29 cellular contexts compared by ENCODE assay signal in the genomic region with DNA sequence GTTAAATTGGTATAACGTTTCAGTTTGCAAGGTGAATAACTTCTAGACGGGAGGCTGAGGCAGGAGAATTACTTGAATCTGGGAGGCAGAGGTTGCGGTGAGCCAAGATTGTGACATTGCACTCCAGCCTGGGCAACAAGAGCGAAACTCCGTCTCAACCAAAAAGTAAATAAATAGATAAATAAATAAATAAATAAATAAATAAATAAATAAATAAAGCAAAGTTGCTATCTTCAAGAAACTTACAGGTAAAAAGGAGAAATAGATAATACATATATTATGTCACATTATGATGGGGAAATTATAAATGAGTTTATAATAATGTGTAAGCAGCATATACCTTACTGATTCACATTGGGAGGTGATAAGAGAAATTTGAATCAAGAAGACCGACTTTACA.
"Had no signal": no experiment of that assay in that cellular context is flagged by ENCODE, and none has a peak within 500 bp of the region (broad histone marks: within the 10 kb centered on the region; RNA-seq: fewer than 3 reads in every experiment).

No MANE protein-coding gene starts in this region.

- H3K9me3 Mint-ChIP-seq: endodermal cell had no signal

- H3K4me1 ChIP-seq: colonic mucosa, esophagus muscularis mucosa, esophagus squamous epithelium, foreskin keratinocyte, gastrocnemius medialis, gastroesophageal sphincter, heart left ventricle, heart right ventricle had no signal

- ATAC-seq: effector memory CD8-positive, alpha-beta T cell; esophagus mucosa; foreskin keratinocyte; gastrocnemius medialis; gastroesophageal sphincter; heart left ventricle; heart right ventricle had no signal

- H3K4me3 ChIP-seq: colonic mucosa, coronary artery, dorsolateral prefrontal cortex, esophagus muscularis mucosa, esophagus squamous epithelium, gastrocnemius medialis, gastroesophageal sphincter, heart left ventricle, heart right ventricle, hepatocyte had no signal

- H3K27ac ChIP-seq: colonic mucosa, coronary artery, dorsolateral prefrontal cortex, epithelial cell of prostate, esophagus muscularis mucosa, esophagus squamous epithelium, foreskin keratinocyte, gastrocnemius medialis, gastroesophageal sphincter, heart left ventricle, heart right ventricle, hepatocyte had no signal

- H2AFZ ChIP-seq: hepatocyte had no signal

- H3K27ac Mint-ChIP-seq: dendritic cell treated with granulocyte-macrophage colony-stimulating factor and Interleukin-4, amounts not matched to agents 40 ng/mL and 50 ng/mL, for 4 days; effector memory CD8-positive, alpha-beta T cell; endodermal cell had no signal

- H3K27me3 Mint-ChIP-seq: dendritic cell treated with granulocyte-macrophage colony-stimulating factor and Interleukin-4, amounts not matched to agents 40 ng/mL and 50 ng/mL, for 4 days; effector memory CD8-positive, alpha-beta T cell had no signal

- H3K79me2 ChIP-seq: hepatocyte had no signal

- H3K36me3 ChIP-seq: colonic mucosa, esophagus muscularis mucosa, esophagus squamous epithelium, gastrocnemius medialis, gastroesophageal sphincter, heart left ventricle, heart right ventricle had no signal

- H3K9me3 ChIP-seq: colonic mucosa, esophagus muscularis mucosa, esophagus squamous epithelium, gastrocnemius medialis, gastroesophageal sphincter, heart left ventricle had no signal

- H3K27me3 ChIP-seq: colonic mucosa, dorsolateral prefrontal cortex, esophagus muscularis mucosa, esophagus squamous epithelium, foreskin keratinocyte, gastrocnemius medialis, gastroesophageal sphincter, heart left ventricle, heart right ventricle, hepatocyte had no signal

- H3K4me2 ChIP-seq: hepatocyte had no signal

- DNase-seq: colonic mucosa; cortex of kidney; dermis blood vessel endothelial cell; dorsolateral prefrontal cortex; effector CD4-positive, alpha-beta T cell; effector CD8-positive, alpha-beta T cell; effector memory CD4-positive, alpha-beta T cell; effector memory CD8-positive, alpha-beta T cell; endodermal cell; erythroblast; esophagus squamous epithelium; foreskin fibroblast; foreskin keratinocyte; foreskin melanocyte; gastrocnemius medialis; glutamatergic neuron; head of caudate nucleus; heart left ventricle; heart right ventricle had no signal

- H3K4me3 Mint-ChIP-seq: dendritic cell treated with granulocyte-macrophage colony-stimulating factor and Interleukin-4, amounts not matched to agents 40 ng/mL and 50 ng/mL, for 4 days; effector memory CD8-positive, alpha-beta T cell; endodermal cell had no signal

- FAIRE-seq: colon, endometrium, endothelial cell of umbilical vein had no signal
